1 cellular context compared by ENCODE assay signal in genomic region chr1:1938613-1939295, GRCh38.
TF ChIP-seq lines count a peak whose summit lies in the region.

No MANE protein-coding gene starts in this region.

TF ChIP-seq in GM12878, 131 proteins besides CTCF, POLR2A, EP300 and RAD21:
- TF ChIP-seq PBX3 (IDR thresholded peaks at IDR 0.05; ENCODE audit: insufficient replicate concordance, low read depth, low read length): peak; percentile 51
- no peak for TF ChIP-seq EGR1 (IDR thresholded peaks at IDR 0.05; ENCODE audit: borderline replicate concordance in 1 of 2, low read depth in 2 of 2, low read length in 2 of 2)
- TF ChIP-seq BCL3 (IDR thresholded peaks at IDR 0.05; ENCODE audit: borderline replicate concordance, insufficient read depth, low read depth, low read length, poor library complexity, severe bottlenecking): peak; percentile 92
- TF ChIP-seq TCF3 (IDR thresholded peaks at IDR 0.05; ENCODE audit: borderline replicate concordance, insufficient read depth, low read depth, low read length): peak; percentile 70; the same call in 1 of the 2 replicates
